8 cellular contexts compared by ENCODE assay signal in the genomic region with DNA sequence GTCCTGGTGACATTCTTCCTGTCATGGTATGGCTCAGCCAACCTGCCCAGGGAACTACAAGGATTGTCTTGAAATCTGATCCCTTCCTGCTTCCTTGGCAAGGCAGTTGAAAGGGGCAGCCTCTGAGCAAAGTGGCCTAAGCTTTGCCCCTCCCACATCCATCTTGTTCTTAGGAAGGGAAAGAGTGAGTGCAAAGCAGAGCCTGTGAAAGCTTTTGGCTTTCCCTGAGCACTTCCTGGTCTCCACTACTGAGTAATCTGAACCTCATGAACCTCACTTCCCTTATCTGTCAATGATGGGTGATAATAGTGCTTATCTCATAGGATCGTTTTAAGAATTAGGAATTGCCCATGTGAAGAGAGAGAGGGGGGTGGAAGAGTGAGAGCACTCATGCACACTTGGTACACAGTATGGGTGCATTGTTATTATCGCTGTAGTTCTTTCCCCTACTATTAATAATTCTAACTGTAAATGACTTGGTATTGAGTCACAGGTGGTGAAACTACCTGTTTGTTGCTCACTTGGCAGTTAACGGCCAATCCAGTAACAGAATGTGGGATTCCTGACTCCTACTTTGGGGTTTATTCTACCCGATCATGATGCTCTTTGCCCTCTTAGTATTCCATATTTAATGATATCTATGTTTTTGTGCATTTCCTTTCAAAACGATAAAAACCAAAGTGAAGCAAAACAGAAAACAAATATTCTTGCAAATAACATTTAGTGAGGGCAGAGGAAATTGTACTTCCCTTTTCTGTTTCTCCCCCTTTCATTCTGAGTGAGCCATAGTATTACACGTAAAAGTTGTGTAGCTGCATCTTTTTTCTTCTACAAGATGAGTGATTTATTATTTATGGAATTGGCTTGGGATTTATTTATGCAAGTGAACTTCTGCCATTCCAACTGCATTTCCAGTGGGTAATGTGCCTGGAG.
DNase-seq lines count a peak whose midpoint lies in the region; ATAC-seq, FAIRE-seq and TF ChIP-seq lines count a peak whose summit lies in the region.

No MANE protein-coding gene starts in this region.

- no peak for FAIRE-seq in pancreas (lab: Jason Lieb, UNC)

- no peak overlapping the region for H3K4me3 ChIP-seq in pancreas

- H3K4me1 ChIP-seq in pancreas = peaks cover 0 to 4% (median 0%) of the 10 kb centered on the region in 3 donors

- ATAC-seq in GM19025 (IDR thresholded peaks at IDR 0.05; ENCODE audit: low read depth, unreplicated experiment) (peak; percentile 72), HG03095 (IDR thresholded peaks at IDR 0.05; ENCODE audit: unreplicated experiment) (peak; percentile 84), pancreas (no peak)

- TF ChIP-seq CTCF in 22Rv1 (IDR thresholded peaks at IDR 0.05) (no peak), pancreas (IDR thresholded peaks at IDR 0.05) (no peak)

- DNase-seq in SKM-1 treated with dmso at 0.1 percent for 144 hours (lab: John Stamatoyannopoulos, UW; ENCODE audit: unreplicated experiment) (peak; percentile 14), NCI-H446 (lab: John Stamatoyannopoulos, UW) (no peak), pancreas (no peak)
- peak; percentile 22 for DNase-seq in stimulated activated CD8-positive, alpha-beta memory T cell treated with anti-CD3 and anti-CD28 coated beads, Interleukin-4, amount 100 ng/mL, for 48 hours
- DNase-seq in activated effector memory CD4-positive, alpha-beta T cell treated with anti-CD3 and anti-CD28 coated beads, Interleukin-2, amount 50 U/mL, for 16 hours = no peak

- no peaks in the 10 kb centered on the region for H3K9me3 ChIP-seq in pancreas

- H3K36me3 ChIP-seq in pancreas = no peaks in the 10 kb centered on the region

- WGBS in pancreas, 2 donors = 65 to 71% methylated on average over 6 of the region's 6 CpGs

- intact Hi-C loops in pancreas (cut with DNase I) = no loop called here

- H3K27me3 ChIP-seq in pancreas = no peaks in the 10 kb centered on the region

- H3K27ac ChIP-seq in 22Rv1 (0 out of 2 replicates have a peak overlapping the region, but pooled peaks have one; percentile 13), pancreas (no peak overlapping the region)

Comparison
In these comparisons a context has a peak if more than half of its experiments do, and no peak if none do; other contexts are left out.
1. ATAC-seq: peak in GM19025 (single experiment) and HG03095 (single experiment); none in pancreas (0 of 4).
2. DNase-seq: peak in SKM-1 treated with dmso at 0.1 percent for 144 hours (single experiment) and stimulated activated CD8-positive, alpha-beta memory T cell treated with anti-CD3 and anti-CD28 coated beads, Interleukin-4, amount 100 ng/mL, for 48 hours (single experiment); none in NCI-H446 (0 of 2), pancreas (0 of 6) and activated effector memory CD4-positive, alpha-beta T cell treated with anti-CD3 and anti-CD28 coated beads, Interleukin-2, amount 50 U/mL, for 16 hours (single experiment).